ENCODE assay signal across 10 cellular contexts in genomic region chr3:43997788-43998373, GRCh38.
A peak's percentile ranks its signal among the peaks of the same experiment; 100 is the strongest.
DNase-seq lines count a peak whose midpoint lies in the region; ATAC-seq and TF ChIP-seq lines count a peak whose summit lies in the region.
"Had no signal": no experiment of that assay in that cellular context is flagged by ENCODE, and none has a peak within 500 bp of the region (broad histone marks: within the 10 kb centered on the region; RNA-seq: fewer than 3 reads in every experiment).

No MANE protein-coding gene starts in this region.

- peak overlapping the region; percentile 84 for H3K4me3 Mint-ChIP-seq in activated naive CD8-positive, alpha-beta T cell
- H3K4me3 Mint-ChIP-seq in type B pancreatic cell = peak overlapping the region; percentile 86

- no peaks in the 10 kb centered on the region for H3K36me3 ChIP-seq in liver (ENCODE audit: control insufficient read depth in 4 of 4, insufficient read depth in 3 of 4, low read depth in 1 of 4, low read length in 3 of 4)
- no peaks in the 10 kb centered on the region for H3K36me3 ChIP-seq in right lobe of liver
- H3K36me3 ChIP-seq in kidney epithelial cell (ENCODE audit: control insufficient read depth, insufficient read depth, low read length) = no peaks in the 10 kb centered on the region
- H3K36me3 ChIP-seq: ovary had no signal

- TF ChIP-seq CTCF in liver (IDR thresholded peaks at IDR 0.05; ENCODE audit: low read depth, low read length, missing input control) (no peak), right lobe of liver (IDR thresholded peaks at IDR 0.05) (no peak), kidney epithelial cell (IDR thresholded peaks at IDR 0.05; ENCODE audit: insufficient read depth, low read length, poor library complexity, severe bottlenecking) (no peak), type B pancreatic cell (conservative IDR thresholded peaks at IDR 0.05) (no peak)

- peaks cover 0 to 16% (median 2%) of the 10 kb centered on the region in 4 donors for H3K9me3 ChIP-seq in liver (ENCODE audit: control insufficient read depth in 4 of 4, low read length in 3 of 4)
- H3K9me3 ChIP-seq in right lobe of liver = no peaks in the 10 kb centered on the region

- H3K9me3 Mint-ChIP-seq in activated naive CD8-positive, alpha-beta T cell (ENCODE audit: low read depth) = no peaks in the 10 kb centered on the region
- no peaks in the 10 kb centered on the region for H3K9me3 Mint-ChIP-seq in type B pancreatic cell

- H3K9ac ChIP-seq in liver (ENCODE audit: low read depth in 1 of 2, low read length in 2 of 2) = no peak overlapping the region

- TF ChIP-seq POLR2A in right lobe of liver (IDR thresholded peaks at IDR 0.05) = no peak

- peaks cover 61% of the 10 kb centered on the region for H3K27me3 Mint-ChIP-seq in activated naive CD8-positive, alpha-beta T cell
- H3K27me3 Mint-ChIP-seq in type B pancreatic cell = peaks cover 94% of the 10 kb centered on the region

- H3K4me1 Mint-ChIP-seq in activated naive CD8-positive, alpha-beta T cell (ENCODE audit: low read depth) = peaks cover 38% of the 10 kb centered on the region
- H3K4me1 Mint-ChIP-seq in type B pancreatic cell (ENCODE audit: unreplicated experiment) = peaks cover 32% of the 10 kb centered on the region

- H3K4me1 ChIP-seq in liver (ENCODE audit: control insufficient read depth in 4 of 4, insufficient read depth in 4 of 4, low read length in 3 of 4) = peaks cover 20 to 48% (median 28%) of the 10 kb centered on the region in 4 donors
- H3K4me1 ChIP-seq in right lobe of liver = peaks cover 0 to 40% (median 0%) of the 10 kb centered on the region in 4 donors

- no peak for TF ChIP-seq RAD21 in liver (IDR thresholded peaks at IDR 0.05)

- H3K27ac Mint-ChIP-seq in activated naive CD8-positive, alpha-beta T cell = peak overlapping the region; percentile 16
- H3K27ac Mint-ChIP-seq in type B pancreatic cell = peak overlapping the region; percentile 48

- ATAC-seq in right lobe of liver (no peak), HG03095 (IDR thresholded peaks at IDR 0.05; ENCODE audit: unreplicated experiment) (no peak), HG03469 (IDR thresholded peaks at IDR 0.05; ENCODE audit: unreplicated experiment) (no peak), HG03175 (IDR thresholded peaks at IDR 0.05; ENCODE audit: unreplicated experiment) (no peak)
- ATAC-seq: K562 had no signal

- H3K27ac ChIP-seq in liver (ENCODE audit: low read depth in 1 of 2, low read length in 2 of 2) (no peak overlapping the region), right lobe of liver (no peak overlapping the region)
- H3K27ac ChIP-seq: ovary had no signal

- H3K27me3 ChIP-seq in liver (ENCODE audit: control insufficient read depth in 4 of 4, insufficient read depth in 4 of 4, low read length in 3 of 4) (peaks cover 9 to 32% (median 19%) of the 10 kb centered on the region in 4 donors), right lobe of liver (peaks cover 28 to 54% of the 10 kb centered on the region in 2 donors), kidney epithelial cell (ENCODE audit: control insufficient read depth, insufficient read depth, low read length) (peaks cover 3% of the 10 kb centered on the region)
- H3K27me3 ChIP-seq: ovary had no signal

- 6% methylated on average over 34 of the region's 34 CpGs for WGBS in liver
- WGBS in right lobe of liver (ENCODE audit: insufficient coverage, low coverage, low lambda C conversion rate, missing lambda C conversion rate) = 3% methylated on average over 23 of the region's 34 CpGs

- no peaks in the 10 kb centered on the region for H3K36me3 Mint-ChIP-seq in activated naive CD8-positive, alpha-beta T cell
- H3K36me3 Mint-ChIP-seq in type B pancreatic cell = no peaks in the 10 kb centered on the region

- peak overlapping the region in 2 of 3 donors; percentile 7 to 9 for H3K4me3 ChIP-seq in liver (ENCODE audit: low read depth in 1 of 3, low read length in 3 of 3)
- H3K4me3 ChIP-seq in right lobe of liver = no peak overlapping the region
- peak overlapping the region; percentile 86 for H3K4me3 ChIP-seq in kidney epithelial cell (ENCODE audit: low read depth, low read length)
- H3K4me3 ChIP-seq: K562, ovary had no signal

- intact Hi-C loops in right lobe of liver (cut with DNase I) = no loop called here

- DNase-seq in right lobe of liver (no peak), kidney epithelial cell (ENCODE audit: low read depth) (no peak), type B pancreatic cell (ENCODE audit: extremely low spot score, unreplicated experiment) (no peak)
- DNase-seq: ovary had no signal

TF ChIP-seq in liver, 16 proteins besides CTCF, POLR2A, EP300 and RAD21:
- TF ChIP-seq HNF4G (IDR thresholded peaks at IDR 0.05) = no peak
- no peak for TF ChIP-seq JUND (IDR thresholded peaks at IDR 0.05)
- TF ChIP-seq EGR1 (IDR thresholded peaks at IDR 0.05; ENCODE audit: low read depth in 2 of 2) = no peak
- TF ChIP-seq MAX (IDR thresholded peaks at IDR 0.05) = no peak
- no peak for TF ChIP-seq GABPA (IDR thresholded peaks at IDR 0.05 in 1 of 2, conservative IDR thresholded peaks at IDR 0.05 in 1 of 2)
- no peak for TF ChIP-seq FOXA1 (IDR thresholded peaks at IDR 0.05)
- no peak for TF ChIP-seq SP1 (IDR thresholded peaks at IDR 0.05)
- TF ChIP-seq, protein P1, sequence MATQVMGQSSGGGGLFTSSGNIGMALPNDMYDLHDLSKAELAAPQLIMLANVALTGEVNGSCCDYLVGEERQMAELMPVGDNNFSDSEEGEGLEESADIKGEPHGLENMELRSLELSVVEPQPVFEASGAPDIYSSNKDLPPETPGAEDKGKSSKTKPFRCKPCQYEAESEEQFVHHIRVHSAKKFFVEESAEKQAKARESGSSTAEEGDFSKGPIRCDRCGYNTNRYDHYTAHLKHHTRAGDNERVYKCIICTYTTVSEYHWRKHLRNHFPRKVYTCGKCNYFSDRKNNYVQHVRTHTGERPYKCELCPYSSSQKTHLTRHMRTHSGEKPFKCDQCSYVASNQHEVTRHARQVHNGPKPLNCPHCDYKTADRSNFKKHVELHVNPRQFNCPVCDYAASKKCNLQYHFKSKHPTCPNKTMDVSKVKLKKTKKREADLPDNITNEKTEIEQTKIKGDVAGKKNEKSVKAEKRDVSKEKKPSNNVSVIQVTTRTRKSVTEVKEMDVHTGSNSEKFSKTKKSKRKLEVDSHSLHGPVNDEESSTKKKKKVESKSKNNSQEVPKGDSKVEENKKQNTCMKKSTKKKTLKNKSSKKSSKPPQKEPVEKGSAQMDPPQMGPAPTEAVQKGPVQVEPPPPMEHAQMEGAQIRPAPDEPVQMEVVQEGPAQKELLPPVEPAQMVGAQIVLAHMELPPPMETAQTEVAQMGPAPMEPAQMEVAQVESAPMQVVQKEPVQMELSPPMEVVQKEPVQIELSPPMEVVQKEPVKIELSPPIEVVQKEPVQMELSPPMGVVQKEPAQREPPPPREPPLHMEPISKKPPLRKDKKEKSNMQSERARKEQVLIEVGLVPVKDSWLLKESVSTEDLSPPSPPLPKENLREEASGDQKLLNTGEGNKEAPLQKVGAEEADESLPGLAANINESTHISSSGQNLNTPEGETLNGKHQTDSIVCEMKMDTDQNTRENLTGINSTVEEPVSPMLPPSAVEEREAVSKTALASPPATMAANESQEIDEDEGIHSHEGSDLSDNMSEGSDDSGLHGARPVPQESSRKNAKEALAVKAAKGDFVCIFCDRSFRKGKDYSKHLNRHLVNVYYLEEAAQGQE (IDR thresholded peaks at IDR 0.05) = no peak

Comparison
In these comparisons a context has a peak if more than half of its experiments do, and no peak if none do; other contexts are left out.
1. H3K4me3 ChIP-seq: peak in liver (2 of 3) and kidney epithelial cell (single experiment); none in right lobe of liver (0 of 3).